ENCODE assay signal across 8 cellular contexts in the genomic region with DNA sequence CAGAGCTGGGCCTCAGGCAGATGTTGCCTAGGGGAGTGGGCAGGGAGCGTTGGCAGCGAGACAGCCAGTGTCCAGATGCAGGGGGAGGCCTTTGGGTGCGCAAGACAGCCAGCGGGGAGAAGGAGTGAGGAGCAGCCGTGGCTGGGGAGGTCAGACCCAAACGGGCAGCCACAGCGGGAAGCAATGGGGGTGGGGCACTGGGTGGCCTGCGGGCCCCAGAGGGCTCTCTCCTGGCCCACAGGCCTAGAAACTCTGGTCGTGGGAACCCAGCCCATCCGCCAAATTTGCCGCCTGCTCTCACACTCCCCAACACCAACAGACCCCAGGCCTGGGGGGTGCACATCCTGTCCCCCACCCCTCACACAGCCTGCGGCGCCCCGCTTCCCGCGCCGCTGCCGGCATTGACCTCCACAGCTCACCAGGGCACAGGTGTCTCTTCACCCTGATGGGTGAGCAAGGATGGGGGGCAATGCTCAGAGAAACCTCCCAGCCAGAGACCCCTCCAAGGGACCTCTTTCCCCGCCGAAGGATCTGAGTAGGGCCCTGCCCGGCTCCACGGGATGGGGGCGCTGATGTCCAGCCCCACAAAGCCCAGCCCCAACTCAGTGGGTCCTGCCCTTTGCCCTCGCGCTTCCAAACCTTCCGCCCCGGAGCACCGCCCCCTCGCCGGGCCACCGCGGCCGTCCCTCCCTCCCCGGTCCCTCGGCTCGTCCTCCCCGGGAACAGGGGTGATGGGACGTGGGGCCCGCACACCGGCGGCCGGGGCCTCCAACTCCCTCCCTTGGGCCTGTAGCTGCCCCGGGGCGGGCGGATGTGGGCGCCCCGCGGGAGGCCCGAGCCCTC. TPM values are rescaled to one million over a fixed set of nuclear protein-coding genes. Genes with fewer than 3 reads are reported as not detected.
DNase-seq lines count a peak whose midpoint lies in the region; ATAC-seq, FAIRE-seq and TF ChIP-seq lines count a peak whose summit lies in the region.

No MANE protein-coding gene starts in this region.

- H3K9ac ChIP-seq in HepG2 (ENCODE audit: insufficient read depth, low read depth, low read length): peak overlapping the region; percentile 65

- BruUV-seq in HepG2 (replicated peaks; lab: Mats Ljungman, UMichigan): no TSS peak

- H3K4me2 ChIP-seq in HepG2 (ENCODE audit: low read depth, low read length): peak overlapping the region; percentile 82

- 14% methylated on average over 12 of the region's 49 CpGs for WGBS in HepG2 (ENCODE audit: low lambda C conversion rate)

- H3K9me3 Mint-ChIP-seq in T-helper 1 cell treated with Interleukin-12 subunit alpha and Interleukin-12 subunit beta and Interleukin-4 antibody, amounts not matched to agents 30 μg/mL and 1 μg/mL, for 36 hours: no peaks in the 10 kb centered on the region
- H3K9me3 Mint-ChIP-seq in stimulated activated memory B cell treated with anti-CD40 and anti-IgM and Interleukin-4, amounts not matched to agents 10 μg/mL and 1 μg/mL and 100 μg/mL, for 72 hours: no peaks in the 10 kb centered on the region

- TF ChIP-seq CTCF in HepG2 (CRISPR knock-in tag; IDR thresholded peaks at IDR 0.05): peak; percentile 70

- no peaks in the 10 kb centered on the region for H3K36me3 ChIP-seq in HepG2 (replicated peaks in 1 of 2; ENCODE audit: control insufficient read depth in 1 of 2, insufficient read depth in 2 of 2, low read length in 2 of 2)

- peak overlapping the region; percentile 94 for H3K27ac Mint-ChIP-seq in T-helper 1 cell treated with Interleukin-12 subunit alpha and Interleukin-12 subunit beta and Interleukin-4 antibody, amounts not matched to agents 30 μg/mL and 1 μg/mL, for 36 hours
- H3K27ac Mint-ChIP-seq in stimulated activated memory B cell treated with anti-CD40 and anti-IgM and Interleukin-4, amounts not matched to agents 10 μg/mL and 1 μg/mL and 100 μg/mL, for 72 hours: peak overlapping the region; percentile 91

- peak; percentile 44 for DNase-seq in NCI-H146 (lab: John Stamatoyannopoulos, UW)
- DNase-seq in NCI-H146 treated with DMSO at 0.1 percent for 48 hours (lab: John Stamatoyannopoulos, UW; ENCODE audit: unreplicated experiment): no peak
- DNase-seq in cerebellum (ENCODE audit: low spot score): peak; percentile 53
- peak; percentile 50 for DNase-seq in HepG2 (ENCODE audit: low spot score)
- DNase-seq in NCI-H345 (lab: John Stamatoyannopoulos, UW): no peak

- intact Hi-C loops in HepG2 (cut with micrococcal nuclease; ENCODE audit: unreplicated experiment): no loop called here

- POLR2A ChIA-PET in HepG2 (lab: Yijun Ruan, JAX): interaction anchor here (0.6 to 2.9 kb wide), 4 partner anchors 9 to 113 kb away, joined by 3 to 8 read pairs (median 6); partner anchors contain the start of gene RPAP3

- H2AFZ ChIP-seq in HepG2 (ENCODE audit: low read length): no peak overlapping the region

- no peak for TF ChIP-seq EP300 in HepG2 (IDR thresholded peaks at IDR 0.05; ENCODE audit: low read depth in 2 of 2, low read length in 2 of 2)
- no peak for TF ChIP-seq EP300 in HepG2 (CRISPR knock-in tag; IDR thresholded peaks at IDR 0.05; ENCODE audit: borderline replicate concordance)

- peak overlapping the region; percentile 69 to 86 (median 78) for H3K4me3 ChIP-seq in HepG2 (replicated peaks in 1 of 3; ENCODE audit: insufficient read depth in 1 of 3, low read depth in 2 of 3, low read length in 3 of 3)

- ATAC-seq in HG03108 (IDR thresholded peaks at IDR 0.05; ENCODE audit: unreplicated experiment) (peak; percentile 41), HepG2 (peak; percentile 56)
- peak; percentile 67 for ATAC-seq in stimulated activated memory B cell treated with anti-CD40 and anti-IgM and Interleukin-4, amounts not matched to agents 10 μg/mL and 1 μg/mL and 100 μg/mL, for 72 hours

- H3K4me3 Mint-ChIP-seq in T-helper 1 cell treated with Interleukin-12 subunit alpha and Interleukin-12 subunit beta and Interleukin-4 antibody, amounts not matched to agents 30 μg/mL and 1 μg/mL, for 36 hours: peak overlapping the region; percentile 91
- peak overlapping the region; percentile 95 for H3K4me3 Mint-ChIP-seq in stimulated activated memory B cell treated with anti-CD40 and anti-IgM and Interleukin-4, amounts not matched to agents 10 μg/mL and 1 μg/mL and 100 μg/mL, for 72 hours

- FAIRE-seq in HepG2 (lab: Jason Lieb, UNC): no peak

- no peaks in the 10 kb centered on the region for H3K27me3 Mint-ChIP-seq in T-helper 1 cell treated with Interleukin-12 subunit alpha and Interleukin-12 subunit beta and Interleukin-4 antibody, amounts not matched to agents 30 μg/mL and 1 μg/mL, for 36 hours (ENCODE audit: low read depth)
- no peaks in the 10 kb centered on the region for H3K27me3 Mint-ChIP-seq in stimulated activated memory B cell treated with anti-CD40 and anti-IgM and Interleukin-4, amounts not matched to agents 10 μg/mL and 1 μg/mL and 100 μg/mL, for 72 hours

- CTCF ChIA-PET in HepG2 (lab: Yijun Ruan, JAX; ENCODE audit: low intra/inter-chr PET ratio, low total read pairs): no interaction called here

- H3K27me3 ChIP-seq in HepG2 (ENCODE audit: control insufficient read depth in 1 of 2, insufficient read depth in 2 of 2, low read length in 2 of 2): peaks cover 0 to 22% of the 10 kb centered on the region in 2 experiments; a peak in 3 of 5 replicates

- peaks cover 71% of the 10 kb centered on the region for H3K4me1 Mint-ChIP-seq in T-helper 1 cell treated with Interleukin-12 subunit alpha and Interleukin-12 subunit beta and Interleukin-4 antibody, amounts not matched to agents 30 μg/mL and 1 μg/mL, for 36 hours (ENCODE audit: low read depth)
- peaks cover 76% of the 10 kb centered on the region for H3K4me1 Mint-ChIP-seq in stimulated activated memory B cell treated with anti-CD40 and anti-IgM and Interleukin-4, amounts not matched to agents 10 μg/mL and 1 μg/mL and 100 μg/mL, for 72 hours

- peaks cover 33% of the 10 kb centered on the region for H3K36me3 Mint-ChIP-seq in T-helper 1 cell treated with Interleukin-12 subunit alpha and Interleukin-12 subunit beta and Interleukin-4 antibody, amounts not matched to agents 30 μg/mL and 1 μg/mL, for 36 hours (ENCODE audit: low read depth)
- H3K36me3 Mint-ChIP-seq in stimulated activated memory B cell treated with anti-CD40 and anti-IgM and Interleukin-4, amounts not matched to agents 10 μg/mL and 1 μg/mL and 100 μg/mL, for 72 hours: peaks cover 14% of the 10 kb centered on the region

- no peaks in the 10 kb centered on the region for H3K79me2 ChIP-seq in HepG2 (ENCODE audit: insufficient read depth, low read length)

- H3K4me1 ChIP-seq in HepG2 (ENCODE audit: insufficient read depth, low read length): peaks cover 49% of the 10 kb centered on the region

- peaks cover 4% of the 10 kb centered on the region; the same call in 1 of the 2 replicates for H4K20me1 ChIP-seq in HepG2 (ENCODE audit: insufficient read depth, low read length)

- no peak for TF ChIP-seq POLR2A in HepG2 (IDR thresholded peaks at IDR 0.05; ENCODE audit: insufficient read depth in 1 of 2, low read depth in 2 of 2, low read length in 2 of 2)

- in situ Hi-C loops in HepG2 (cut with HindIII; ENCODE audit: extremely low pct_ligation_motif_present, low pct_unique_long_range_greater_than_20kb): no loop called here

- no peaks in the 10 kb centered on the region for H3K9me3 ChIP-seq in HepG2 (ENCODE audit: low read length)

- TF ChIP-seq RAD21 in HepG2 (CRISPR knock-in tag; IDR thresholded peaks at IDR 0.05): peak; percentile 60; the same call in 1 of the 2 replicates

- no peak overlapping the region for H3K27ac ChIP-seq in HepG2 (ENCODE audit: extremely low read length, insufficient read depth, low read length)

RNA-seq across cellular contexts. Expression of gene HDAC7, which starts 0.8 kb away (rescaled TPM):
- 12.1 TPM for total RNA-seq in cerebellum
- 3.7 and 4.6 TPM in 2 replicates for total RNA-seq in HepG2 (2016; rRNA removed; fragmentation: Illumina TruSeq; extraction: Trizol)
- 1.5 and 2.7 TPM in 2 replicates for total RNA-seq in HepG2 (2016; cell fraction: cytosol; rRNA removed; fragmentation: Illumina TruSeq; extraction: Trizol; ENCODE audit: low read depth)
- 3.3 and 5.0 TPM in 2 replicates for total RNA-seq in HepG2 (2016; cell fraction: insoluble cytoplasmic fraction; rRNA removed; fragmentation: Illumina TruSeq; extraction: Trizol)
- total RNA-seq in HepG2 (2016; cell fraction: membrane; rRNA removed; fragmentation: Illumina TruSeq; extraction: Trizol): 4.5 and 5.3 TPM in 2 replicates
- total RNA-seq in HepG2 (2016; cell fraction: nucleus; rRNA removed; fragmentation: Illumina TruSeq; extraction: Trizol): 5.2 and 5.6 TPM in 2 replicates
- 8.5 and 10.8 TPM in 2 replicates for polyA plus RNA-seq in HepG2 (2011; rRNA removed)
- 3.4 and 5.9 TPM in 2 replicates for polyA plus RNA-seq in HepG2 (2011; cell fraction: cytosol; rRNA removed)
- 44.6 and 61.9 TPM in 2 replicates for polyA plus RNA-seq in HepG2 (2011; cell fraction: nucleus; rRNA removed)
- polyA plus RNA-seq in HepG2 (2012): 3.9 and 6.2 TPM in 2 replicates
- polyA plus RNA-seq in HepG2 (2016; cell fraction: cytosol; fragmentation: Illumina TruSeq; extraction: Trizol; ENCODE audit: low read depth): 1.6 and 1.8 TPM in 2 replicates
- 7.3 and 8.0 TPM in 2 replicates for polyA plus RNA-seq in HepG2 (2016; cell fraction: insoluble cytoplasmic fraction; fragmentation: Illumina TruSeq; extraction: Trizol; ENCODE audit: low read depth)
- polyA plus RNA-seq in HepG2 (2016; cell fraction: membrane; fragmentation: Illumina TruSeq; extraction: Trizol; ENCODE audit: low read depth): 5.0 and 6.0 TPM in 2 replicates
- 15.8 and 16.2 TPM in 2 replicates for polyA plus RNA-seq in HepG2 (2016; cell fraction: nucleus; fragmentation: Illumina TruSeq; extraction: Trizol; ENCODE audit: insufficient read depth, low read depth)
- 11.8 and 35.8 TPM in 2 replicates for polyA minus RNA-seq in HepG2 (2011; rRNA and poly(A)+ RNA removed; ENCODE audit: low replicate concordance)
- 2.3 and 4.6 TPM in 2 replicates for polyA minus RNA-seq in HepG2 (2011; cell fraction: cytosol; rRNA and poly(A)+ RNA removed)
- 6.8 and 9.5 TPM in 2 replicates for polyA minus RNA-seq in HepG2 (2011; cell fraction: nucleus; rRNA and poly(A)+ RNA removed)

RNA-seq across cellular contexts. Expression of gene SLC48A1, which starts 45.9 kb away (rescaled TPM):
- 7.8 TPM for total RNA-seq in cerebellum
- 2.6 and 3.7 TPM in 2 replicates for total RNA-seq in HepG2 (2016; rRNA removed; fragmentation: Illumina TruSeq; extraction: Trizol)
- total RNA-seq in HepG2 (2016; cell fraction: cytosol; rRNA removed; fragmentation: Illumina TruSeq; extraction: Trizol; ENCODE audit: low read depth): 2.3 and 3.1 TPM in 2 replicates
- total RNA-seq in HepG2 (2016; cell fraction: insoluble cytoplasmic fraction; rRNA removed; fragmentation: Illumina TruSeq; extraction: Trizol): 2.3 and 3.4 TPM in 2 replicates
- total RNA-seq in HepG2 (2016; cell fraction: membrane; rRNA removed; fragmentation: Illumina TruSeq; extraction: Trizol): 5.0 and 6.3 TPM in 2 replicates
- total RNA-seq in HepG2 (2016; cell fraction: nucleus; rRNA removed; fragmentation: Illumina TruSeq; extraction: Trizol): 2.5 and 2.6 TPM in 2 replicates
- 2.2 and 3.1 TPM in 2 replicates for polyA plus RNA-seq in HepG2 (2011; rRNA removed)
- polyA plus RNA-seq in HepG2 (2011; cell fraction: cytosol; rRNA removed): 2.4 and 2.6 TPM in 2 replicates
- polyA plus RNA-seq in HepG2 (2011; cell fraction: nucleus; rRNA removed): 3.1 and 4.1 TPM in 2 replicates
- polyA plus RNA-seq in HepG2 (2012): 2.1 and 3.5 TPM in 2 replicates
- 3.8 and 3.9 TPM in 2 replicates for polyA plus RNA-seq in HepG2 (2016; cell fraction: cytosol; fragmentation: Illumina TruSeq; extraction: Trizol; ENCODE audit: low read depth)
- polyA plus RNA-seq in HepG2 (2016; cell fraction: insoluble cytoplasmic fraction; fragmentation: Illumina TruSeq; extraction: Trizol; ENCODE audit: low read depth): 2.6 and 3.2 TPM in 2 replicates
- polyA plus RNA-seq in HepG2 (2016; cell fraction: membrane; fragmentation: Illumina TruSeq; extraction: Trizol; ENCODE audit: low read depth): 6.3 and 6.9 TPM in 2 replicates
- polyA plus RNA-seq in HepG2 (2016; cell fraction: nucleus; fragmentation: Illumina TruSeq; extraction: Trizol; ENCODE audit: insufficient read depth, low read depth): 5.6 and 6.3 TPM in 2 replicates
- 5.7 and 45.5 TPM in 2 replicates for polyA minus RNA-seq in HepG2 (2011; rRNA and poly(A)+ RNA removed; ENCODE audit: low replicate concordance)
- polyA minus RNA-seq in HepG2 (2011; cell fraction: cytosol; rRNA and poly(A)+ RNA removed): 1.5 and 2.1 TPM in 2 replicates
- 1.7 and 2.8 TPM in 2 replicates for polyA minus RNA-seq in HepG2 (2011; cell fraction: nucleus; rRNA and poly(A)+ RNA removed)

Comparison
In these comparisons a context has a peak if more than half of its experiments do, and no peak if none do; other contexts are left out.
1. DNase-seq: peak in NCI-H146 (single experiment), cerebellum (single experiment) and HepG2 (single experiment); none in NCI-H146 treated with DMSO at 0.1 percent for 48 hours (single experiment) and NCI-H345 (single experiment).
2. Peak in every context shown above with its lines, with median percentiles within 50 percentile points of each other: ATAC-seq.